ENCODE assay signal across 1 cellular context in genomic region chr11:91904792-91905785, GRCh38.
A peak's percentile ranks its signal among the peaks of the same experiment; 100 is the strongest.
TF ChIP-seq lines count a peak whose summit lies in the region.

No MANE protein-coding gene starts in this region.

TF ChIP-seq in K562, 482 proteins besides CTCF, POLR2A, EP300 and RAD21 (continued from another document and continues in another):
- TF ChIP-seq ATF3 (IDR thresholded peaks at IDR 0.05) (peak; percentile 93), ATF3 (CRISPR knock-in tag; conservative IDR thresholded peaks at IDR 0.05) (no peak), SRSF1 (IDR thresholded peaks at IDR 0.05; ENCODE audit: low read depth, low read length) (no peak), DIDO1 (tag; IDR thresholded peaks at IDR 0.05; ENCODE audit: low read depth) (no peak), ZFPM2 (CRISPR knock-in tag; IDR thresholded peaks at IDR 0.05) (no peak), ZNF77 (CRISPR knock-in tag; IDR thresholded peaks at IDR 0.05) (no peak), KDM4B (IDR thresholded peaks at IDR 0.05; ENCODE audit: borderline replicate concordance in 2 of 2, low read depth in 1 of 2) (no peak), EWSR1 (IDR thresholded peaks at IDR 0.05; ENCODE audit: borderline replicate concordance, low read depth, partially characterized antibody) (no peak), ZNF146 (CRISPR knock-in tag; IDR thresholded peaks at IDR 0.05; ENCODE audit: unreplicated experiment) (no peak), NKRF (IDR thresholded peaks at IDR 0.05; ENCODE audit: borderline replicate concordance) (no peak), SMAD1 (IDR thresholded peaks at IDR 0.05; ENCODE audit: low read depth, low read length, partially characterized antibody) (no peak), SREBF2 (CRISPR knock-in tag; IDR thresholded peaks at IDR 0.05) (no peak), ZNF668 (CRISPR knock-in tag; IDR thresholded peaks at IDR 0.05) (no peak), ZNF165 (CRISPR knock-in tag; IDR thresholded peaks at IDR 0.05; ENCODE audit: borderline replicate concordance) (no peak), SRF (CRISPR knock-in tag; IDR thresholded peaks at IDR 0.05) (no peak), PHTF2 (CRISPR knock-in tag; IDR thresholded peaks at IDR 0.05) (no peak), SRSF7 (optimal IDR thresholded peaks at IDR 0.05; ENCODE audit: low read depth, low read length) (no peak), HNRNPK (IDR thresholded peaks at IDR 0.05; ENCODE audit: low read depth, low read length, poor library complexity, severe bottlenecking) (no peak), XRCC4 (IDR thresholded peaks at IDR 0.05; ENCODE audit: extremely low read depth, insufficient read depth, insufficient read length) (no peak), CUX1 (CRISPR knock-in tag; IDR thresholded peaks at IDR 0.05) (no peak), HEY1 (CRISPR knock-in tag; IDR thresholded peaks at IDR 0.05; ENCODE audit: borderline replicate concordance) (no peak), SREBF1 (IDR thresholded peaks at IDR 0.05; ENCODE audit: borderline replicate concordance, low read depth, low read length) (no peak), GMEB1 (CRISPR knock-in tag; IDR thresholded peaks at IDR 0.05) (0 out of 2 replicates have a peak, but pooled peaks have one; percentile 11), REST (CRISPR knock-in tag; IDR thresholded peaks at IDR 0.05; ENCODE audit: low read depth) (no peak), MEIS2 (IDR thresholded peaks at IDR 0.05; ENCODE audit: partially characterized antibody) (peak; percentile 96), HINFP (tag; conservative IDR thresholded peaks at IDR 0.05; ENCODE audit: low read depth) (peak; percentile 66), ZNF124 (CRISPR knock-in tag; IDR thresholded peaks at IDR 0.05) (no peak), GTF2A2 (tag; IDR thresholded peaks at IDR 0.05) (no peak), SOX6 (IDR thresholded peaks at IDR 0.05) (peak; percentile 99), CBFA2T3 (IDR thresholded peaks at IDR 0.05) (peak; percentile 84), JUND (IDR thresholded peaks at IDR 0.05; ENCODE audit: borderline replicate concordance, low read depth, low read length) (peak; percentile 81), JUND (tag; IDR thresholded peaks at IDR 0.05; ENCODE audit: borderline replicate concordance, low read depth, low read length) (peak; percentile 82; the same call in 2 of the 3 replicates), MAZ (CRISPR knock-in tag; conservative IDR thresholded peaks at IDR 0.05 in 1 of 2, IDR thresholded peaks at IDR 0.05 in 1 of 2) (no peak; a peak in 1 of 4 replicates), USF1 (CRISPR knock-in tag; IDR thresholded peaks at IDR 0.05) (no peak), ZNF354B (CRISPR knock-in tag; IDR thresholded peaks at IDR 0.05) (0 out of 2 replicates have a peak, but pooled peaks have one; percentile 35), ETV1 (tag; conservative IDR thresholded peaks at IDR 0.05; ENCODE audit: low read depth) (peak; percentile 85), MEF2D (tag; conservative IDR thresholded peaks at IDR 0.05; ENCODE audit: low read depth) (no peak; the same call in none of the 2 replicates), KLF1 (tag; IDR thresholded peaks at IDR 0.05) (no peak), CAMTA2 (CRISPR knock-in tag; conservative IDR thresholded peaks at IDR 0.05) (no peak), ZFP91 (CRISPR knock-in tag; IDR thresholded peaks at IDR 0.05) (no peak), ZC3H8 (IDR thresholded peaks at IDR 0.05) (no peak), NR1H2 (CRISPR knock-in tag; IDR thresholded peaks at IDR 0.05) (no peak), HMGXB4 (CRISPR knock-in tag; IDR thresholded peaks at IDR 0.05) (no peak), FIP1L1 (IDR thresholded peaks at IDR 0.05; ENCODE audit: low read depth, low read length, poor library complexity, severe bottlenecking) (no peak), IRF9 (tag; IDR thresholded peaks at IDR 0.05) (peak; percentile 91)
